ENCODE assay signal across 14 cellular contexts in the genomic region with DNA sequence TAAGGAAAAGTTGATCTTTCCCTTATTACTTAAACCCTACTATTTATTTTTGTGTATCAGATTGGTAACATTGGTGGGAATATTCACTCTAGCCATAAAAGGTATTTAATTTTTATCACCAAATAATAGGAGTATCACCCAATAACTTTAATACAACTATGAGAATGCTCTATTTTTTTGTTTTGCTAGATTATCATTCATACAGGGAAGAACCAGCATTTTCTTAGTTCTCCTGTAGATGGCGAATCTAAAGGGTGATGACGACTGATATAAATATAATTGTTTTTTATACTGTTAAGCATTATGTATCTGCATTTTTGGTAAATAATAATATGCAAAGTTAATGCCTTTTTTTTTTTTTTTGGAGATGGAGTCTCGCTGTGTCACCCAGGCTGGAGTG.
DNase-seq lines count a peak whose midpoint lies in the region; ATAC-seq and TF ChIP-seq lines count a peak whose summit lies in the region.
"Had no signal": no experiment of that assay in that cellular context is flagged by ENCODE, and none has a peak within 500 bp of the region (broad histone marks: within the 10 kb centered on the region; RNA-seq: fewer than 3 reads in every experiment).

No MANE protein-coding gene starts in this region.

- TF ChIP-seq CTCF in 22Rv1 (IDR thresholded peaks at IDR 0.05) (peak; percentile 44), RWPE1 (conservative IDR thresholded peaks at IDR 0.05; ENCODE audit: low read depth) (0 out of 2 replicates have a peak, but pooled peaks have one; percentile 14), fibroblast of mammary gland (conservative IDR thresholded peaks at IDR 0.05; ENCODE audit: control insufficient read depth, insufficient read depth, low read depth, low read length) (peak; percentile 38)

- DNase-seq in ELR (ENCODE audit: low read depth) = peak; percentile 28
- no peak for DNase-seq in RWPE1 (ENCODE audit: low spot score)
- peak; percentile 14 for DNase-seq in fibroblast of mammary gland (ENCODE audit: low read depth)
- DNase-seq in EL = no peak
- no peak for DNase-seq in T-helper 1 cell
- DNase-seq: activated CD4-positive, alpha-beta T cell treated with anti-CD3 and anti-CD28 coated beads for 48 hours; aorta; glutamatergic neuron; kidney glomerular epithelial cell; T-helper 17 cell had no signal

- H3K27ac ChIP-seq in 22Rv1 (no peak overlapping the region), RWPE1 (no peak overlapping the region)
- H3K27ac ChIP-seq: tibial nerve had no signal

- POLR2A ChIA-PET in RWPE1 (lab: Yijun Ruan, JAX; ENCODE audit: low non-redundant PET) = no interaction called here

- ATAC-seq in GM21723 (IDR thresholded peaks at IDR 0.05; ENCODE audit: unreplicated experiment) (no peak), GM18498 (IDR thresholded peaks at IDR 0.05; ENCODE audit: unreplicated experiment) (no peak)
- ATAC-seq: T-helper 17 cell had no signal

- CTCF ChIA-PET in RWPE1 (lab: Yijun Ruan, JAX) = interaction anchor here (0.6 kb wide), 1 partner anchor 1401 kb away, joined by 3 read pairs; no protein-coding TSS in a partner anchor

- no peak overlapping the region for H3K4me3 ChIP-seq in fibroblast of mammary gland (ENCODE audit: control insufficient read depth, low read depth, low read length)
- H3K4me3 ChIP-seq: tibial nerve had no signal

Comparison
In these comparisons a context has a peak if more than half of its experiments do, and no peak if none do; other contexts are left out.
1. DNase-seq: peak in ELR (single experiment) and fibroblast of mammary gland (single experiment); none in RWPE1 (single experiment), EL (single experiment) and T-helper 1 cell (0 of 5).
2. Peak in every context shown above with its lines, with median percentiles within 50 percentile points of each other: CTCF ChIP-seq.